ENCODE assay signal across 1 cellular context in the genomic region with DNA sequence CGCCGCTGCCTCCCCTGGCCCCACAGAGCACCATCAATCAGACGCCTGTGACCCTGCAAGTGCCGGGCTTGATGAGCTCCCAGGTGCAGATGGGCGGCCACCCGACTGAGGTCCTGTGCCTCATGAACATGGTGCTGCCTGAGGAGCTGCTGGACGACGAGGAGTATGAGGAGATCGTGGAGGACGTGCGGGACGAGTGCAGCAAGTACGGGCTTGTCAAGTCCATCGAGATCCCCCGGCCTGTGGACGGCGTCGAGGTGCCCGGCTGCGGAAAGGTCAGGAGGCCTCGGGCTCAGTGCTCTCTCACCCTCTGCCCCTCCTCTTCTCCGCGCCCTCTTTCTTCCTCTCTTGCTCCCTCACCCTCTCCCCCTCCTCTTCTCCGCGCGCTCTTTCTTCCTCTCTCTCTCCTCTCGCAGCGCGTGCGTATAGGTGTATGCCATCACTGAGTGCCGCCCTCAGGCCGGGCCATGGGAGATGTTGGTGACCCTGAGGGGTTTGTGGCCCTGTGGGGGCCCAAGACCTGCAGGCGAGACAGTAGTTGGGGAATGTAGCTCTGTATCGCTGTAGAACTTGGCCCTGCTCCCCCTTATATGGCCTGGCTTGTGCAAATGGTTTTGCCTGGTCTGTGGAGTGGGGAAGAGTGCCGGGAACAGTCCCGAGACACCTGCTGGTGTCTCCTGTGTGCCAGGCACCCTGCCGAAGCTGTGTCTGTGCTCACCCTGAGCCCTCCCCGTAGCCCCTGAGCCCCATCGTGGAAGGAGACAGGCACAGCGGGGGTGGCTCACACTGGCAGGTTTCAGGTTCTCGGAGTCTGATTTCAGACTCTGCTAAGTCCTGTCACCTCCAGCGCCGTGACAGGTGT.
TF ChIP-seq lines count a peak whose summit lies in the region.

No MANE protein-coding gene starts in this region.

TF ChIP-seq in K562, 482 proteins besides CTCF, POLR2A, EP300 and RAD21:
- TF ChIP-seq PTRF (tag; IDR thresholded peaks at IDR 0.05) (no peak), POLR2G (IDR thresholded peaks at IDR 0.05; ENCODE audit: low read depth, low read length) (peak; percentile 49), SUPT5H (IDR thresholded peaks at IDR 0.05) (peak; percentile 28; the same call in 1 of the 2 replicates), TCF7 (IDR thresholded peaks at IDR 0.05; ENCODE audit: borderline replicate concordance) (no peak)
- TF ChIP-seq, protein P1, sequence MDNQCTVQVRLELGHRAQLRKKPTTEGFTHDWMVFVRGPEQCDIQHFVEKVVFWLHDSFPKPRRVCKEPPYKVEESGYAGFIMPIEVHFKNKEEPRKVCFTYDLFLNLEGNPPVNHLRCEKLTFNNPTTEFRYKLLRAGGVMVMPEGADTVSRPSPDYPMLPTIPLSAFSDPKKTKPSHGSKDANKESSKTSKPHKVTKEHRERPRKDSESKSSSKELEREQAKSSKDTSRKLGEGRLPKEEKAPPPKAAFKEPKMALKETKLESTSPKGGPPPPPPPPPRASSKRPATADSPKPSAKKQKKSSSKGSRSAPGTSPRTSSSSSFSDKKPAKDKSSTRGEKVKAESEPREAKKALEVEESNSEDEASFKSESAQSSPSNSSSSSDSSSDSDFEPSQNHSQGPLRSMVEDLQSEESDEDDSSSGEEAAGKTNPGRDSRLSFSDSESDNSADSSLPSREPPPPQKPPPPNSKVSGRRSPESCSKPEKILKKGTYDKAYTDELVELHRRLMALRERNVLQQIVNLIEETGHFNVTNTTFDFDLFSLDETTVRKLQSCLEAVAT (IDR thresholded peaks at IDR 0.05) = 0 out of 4 replicates have a peak, but pooled peaks of 1 of the 2 experiments have one; percentile 24
- TF ChIP-seq, protein P2, sequence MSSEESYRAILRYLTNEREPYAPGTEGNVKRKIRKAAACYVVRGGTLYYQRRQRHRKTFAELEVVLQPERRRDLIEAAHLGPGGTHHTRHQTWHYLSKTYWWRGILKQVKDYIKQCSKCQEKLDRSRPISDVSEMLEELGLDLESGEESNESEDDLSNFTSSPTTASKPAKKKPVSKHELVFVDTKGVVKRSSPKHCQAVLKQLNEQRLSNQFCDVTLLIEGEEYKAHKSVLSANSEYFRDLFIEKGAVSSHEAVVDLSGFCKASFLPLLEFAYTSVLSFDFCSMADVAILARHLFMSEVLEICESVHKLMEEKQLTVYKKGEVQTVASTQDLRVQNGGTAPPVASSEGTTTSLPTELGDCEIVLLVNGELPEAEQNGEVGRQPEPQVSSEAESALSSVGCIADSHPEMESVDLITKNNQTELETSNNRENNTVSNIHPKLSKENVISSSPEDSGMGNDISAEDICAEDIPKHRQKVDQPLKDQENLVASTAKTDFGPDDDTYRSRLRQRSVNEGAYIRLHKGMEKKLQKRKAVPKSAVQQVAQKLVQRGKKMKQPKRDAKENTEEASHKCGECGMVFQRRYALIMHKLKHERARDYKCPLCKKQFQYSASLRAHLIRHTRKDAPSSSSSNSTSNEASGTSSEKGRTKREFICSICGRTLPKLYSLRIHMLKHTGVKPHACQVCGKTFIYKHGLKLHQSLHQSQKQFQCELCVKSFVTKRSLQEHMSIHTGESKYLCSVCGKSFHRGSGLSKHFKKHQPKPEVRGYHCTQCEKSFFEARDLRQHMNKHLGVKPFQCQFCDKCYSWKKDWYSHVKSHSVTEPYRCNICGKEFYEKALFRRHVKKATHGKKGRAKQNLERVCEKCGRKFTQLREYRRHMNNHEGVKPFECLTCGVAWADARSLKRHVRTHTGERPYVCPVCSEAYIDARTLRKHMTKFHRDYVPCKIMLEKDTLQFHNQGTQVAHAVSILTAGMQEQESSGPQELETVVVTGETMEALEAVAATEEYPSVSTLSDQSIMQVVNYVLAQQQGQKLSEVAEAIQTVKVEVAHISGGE (CRISPR knock-in tag; IDR thresholded peaks at IDR 0.05) = no peak
